Comparison of ENCODE assay signal across 8 cellular contexts in the genomic region with DNA sequence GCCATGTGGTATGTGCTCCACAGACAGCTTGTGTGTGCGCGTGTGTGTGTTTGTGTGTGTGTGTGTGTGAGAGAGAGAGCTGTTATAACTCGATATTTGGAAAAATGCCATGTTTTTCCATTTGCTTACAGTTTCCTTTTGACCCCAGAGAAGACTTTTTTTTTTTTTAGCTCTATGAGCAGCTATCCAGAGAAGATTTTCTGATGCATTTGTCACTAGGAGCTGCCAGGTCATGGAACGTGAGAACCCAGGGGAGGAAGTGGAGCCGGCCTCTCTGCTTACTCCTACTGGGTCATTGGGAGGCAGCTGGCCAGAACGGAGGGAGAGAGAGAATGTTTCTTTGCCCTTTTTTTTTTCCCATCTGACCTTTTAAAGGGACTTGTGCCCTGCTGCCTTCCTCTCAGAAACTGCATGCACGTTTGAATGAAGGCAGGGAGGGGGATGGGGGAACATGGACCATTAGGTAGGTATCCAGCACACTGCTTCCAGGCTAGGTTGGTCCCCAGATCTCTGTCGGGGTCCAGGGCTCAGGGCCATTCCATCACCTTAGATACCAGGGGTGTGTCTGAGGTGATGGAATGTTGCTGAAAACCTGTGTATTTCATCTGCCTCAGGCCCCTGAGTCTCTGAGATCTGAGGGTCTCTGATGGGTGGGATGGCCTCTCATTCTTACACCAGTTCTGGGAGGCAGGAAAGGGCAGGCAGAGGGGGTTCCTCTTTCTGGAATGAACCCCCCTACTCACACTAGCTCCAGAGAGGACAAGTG. TPM values are rescaled to one million over a fixed set of nuclear protein-coding genes. Genes with fewer than 3 reads are reported as not detected.
DNase-seq lines count a peak whose midpoint lies in the region; ATAC-seq and TF ChIP-seq lines count a peak whose summit lies in the region.

No MANE protein-coding gene starts in this region.

- no peaks in the 10 kb centered on the region for H3K4me1 ChIP-seq in CD8-positive, alpha-beta memory T cell (ENCODE audit: insufficient read depth, low read length)
- peaks cover 34% of the 10 kb centered on the region for H3K4me1 ChIP-seq in endodermal cell (ENCODE audit: control insufficient read depth, insufficient read depth, low read length)

- peaks cover 0 to 2% (median 0%) of the 10 kb centered on the region in 3 donors for H3K36me3 Mint-ChIP-seq in CD8-positive, alpha-beta memory T cell
- no peaks in the 10 kb centered on the region for H3K36me3 Mint-ChIP-seq in endodermal cell (ENCODE audit: low read depth)
- no peaks in the 10 kb centered on the region for H3K36me3 Mint-ChIP-seq in nephron (ENCODE audit: low read depth)

- no peaks in the 10 kb centered on the region for H3K4me1 Mint-ChIP-seq in CD8-positive, alpha-beta memory T cell
- H3K4me1 Mint-ChIP-seq in endodermal cell, result peaks cover 60% of the 10 kb centered on the region
- H3K4me1 Mint-ChIP-seq in nephron, result peaks cover 76% of the 10 kb centered on the region

- H3K36me3 ChIP-seq in CD8-positive, alpha-beta memory T cell (ENCODE audit: insufficient read depth, low read length), result no peaks in the 10 kb centered on the region
- H3K36me3 ChIP-seq in endodermal cell (ENCODE audit: control insufficient read depth, insufficient read depth, low read length), result no peaks in the 10 kb centered on the region

- H3K9me3 ChIP-seq in CD8-positive, alpha-beta memory T cell (ENCODE audit: low read length), result no peaks in the 10 kb centered on the region
- H3K9me3 ChIP-seq in endodermal cell (ENCODE audit: control insufficient read depth, low read length), result no peaks in the 10 kb centered on the region

- peak overlapping the region; percentile 9 for H3K27ac ChIP-seq in CD8-positive, alpha-beta memory T cell (ENCODE audit: low read depth, low read length)
- H3K27ac ChIP-seq in endodermal cell (ENCODE audit: low read depth, low read length), result peak overlapping the region; percentile 47

- no peaks in the 10 kb centered on the region for H3K27me3 ChIP-seq in CD8-positive, alpha-beta memory T cell (ENCODE audit: insufficient read depth, low read length, poor library complexity, severe bottlenecking)
- no peaks in the 10 kb centered on the region for H3K27me3 ChIP-seq in endodermal cell (ENCODE audit: control insufficient read depth, insufficient read depth, low read length, poor library complexity, severe bottlenecking)

- TF ChIP-seq CTCF in endodermal cell (conservative IDR thresholded peaks at IDR 0.05) (no peak), nephron (IDR thresholded peaks at IDR 0.05; ENCODE audit: unreplicated experiment in 3 of 3) (no peak)

- CTCF ChIA-PET in CD8-positive, alpha-beta memory T cell (lab: Charles Lee), result no interaction called here

- no peak overlapping the region for H3K9ac ChIP-seq in endodermal cell (ENCODE audit: extremely low read depth, low read length, poor library complexity, severe bottlenecking)

- ATAC-seq in HG03045 (IDR thresholded peaks at IDR 0.05; ENCODE audit: unreplicated experiment) (no peak), HG02870 (IDR thresholded peaks at IDR 0.05; ENCODE audit: unreplicated experiment) (no peak), GM21723 (IDR thresholded peaks at IDR 0.05; ENCODE audit: unreplicated experiment) (no peak)

- H3K27me3 Mint-ChIP-seq in CD8-positive, alpha-beta memory T cell, result peaks cover 18 to 61% of the 10 kb centered on the region in 2 donors
- H3K27me3 Mint-ChIP-seq in endodermal cell (ENCODE audit: insufficient read depth) (no peaks in the 10 kb centered on the region), nephron (ENCODE audit: low read depth) (no peaks in the 10 kb centered on the region)

- H3K9me3 Mint-ChIP-seq in CD8-positive, alpha-beta memory T cell, result no peaks in the 10 kb centered on the region
- no peaks in the 10 kb centered on the region for H3K9me3 Mint-ChIP-seq in endodermal cell
- no peaks in the 10 kb centered on the region for H3K9me3 Mint-ChIP-seq in nephron

- DNase-seq in CD8-positive, alpha-beta memory T cell, result no peak
- DNase-seq in NCI-H1694 treated with DMSO at 0.1 percent for 48 hours (lab: John Stamatoyannopoulos, UW) (peak; percentile 60), endodermal cell (peak; percentile 70), SK-N-DZ (ENCODE audit: low spot score) (no peak)

- no peak overlapping the region for H3K4me3 Mint-ChIP-seq in CD8-positive, alpha-beta memory T cell
- no peak overlapping the region for H3K4me3 Mint-ChIP-seq in endodermal cell
- H3K4me3 Mint-ChIP-seq in nephron, result peak overlapping the region; percentile 12 to 53 (median 53)

- H3K27ac Mint-ChIP-seq in CD8-positive, alpha-beta memory T cell, result no peak overlapping the region
- peak overlapping the region; percentile 89 for H3K27ac Mint-ChIP-seq in endodermal cell
- H3K27ac Mint-ChIP-seq in nephron, result peak overlapping the region; percentile 90 to 93 (median 92)

- no peak overlapping the region for H3K4me3 ChIP-seq in CD8-positive, alpha-beta memory T cell (ENCODE audit: low read length)
- no peak overlapping the region for H3K4me3 ChIP-seq in endodermal cell (ENCODE audit: low read length)

- 26 to 58% methylated on average over 3 to 8 of the region's 8 CpGs for WGBS in endodermal cell (ENCODE audit: insufficient coverage in 1 of 2, insufficient read length in 1 of 2), 2 experiments

- POLR2A ChIA-PET in CD8-positive, alpha-beta memory T cell (lab: Charles Lee), result no interaction called here

RNA-seq across cellular contexts. Expression of a gene that starts 11.2 kb away (rescaled TPM):
- 10 to 100 TPM; 60.4 to 60.6 TPM for total RNA-seq in CD8-positive, alpha-beta memory T cell
- 65.2 TPM for polyA plus RNA-seq in CD8-positive, alpha-beta memory T cell
- 10 to 100 TPM; 53.6 to 58.8 TPM for total RNA-seq in endodermal cell
- 50.7 TPM for polyA plus RNA-seq in endodermal cell (2013, experiment 1 of 2)
- 50.8 TPM for polyA plus RNA-seq in endodermal cell (2013, experiment 2 of 2)
- polyA plus RNA-seq in SK-N-DZ (2014; cell fraction: cytosol; rRNA removed), result 37.9 and 45.6 TPM in 2 replicates
- polyA plus RNA-seq in SK-N-DZ (2014; cell fraction: nucleus; rRNA removed), result 20.9 and 27.9 TPM in 2 replicates

RNA-seq across cellular contexts. Expression of a gene that starts 53.9 kb away (rescaled TPM):
- not detected for total RNA-seq in CD8-positive, alpha-beta memory T cell
- polyA plus RNA-seq in CD8-positive, alpha-beta memory T cell, result 1.3 TPM
- under 1 TPM; 0.44 to 0.64 TPM for total RNA-seq in endodermal cell
- 1.7 TPM for polyA plus RNA-seq in endodermal cell (2013, experiment 1 of 2)
- polyA plus RNA-seq in endodermal cell (2013, experiment 2 of 2), result 1.2 TPM
- not detected in 2 replicates for polyA plus RNA-seq in SK-N-DZ (2014; cell fraction: cytosol; rRNA removed)
- not detected in 2 replicates for polyA plus RNA-seq in SK-N-DZ (2014; cell fraction: nucleus; rRNA removed)

Comparison
In these comparisons a context has a peak if more than half of its experiments do, and no peak if none do; other contexts are left out.
1. DNase-seq: peak in NCI-H1694 treated with DMSO at 0.1 percent for 48 hours (single experiment) and endodermal cell (single experiment); none in CD8-positive, alpha-beta memory T cell (0 of 5) and SK-N-DZ (single experiment).
2. H3K27ac Mint-ChIP-seq: peak in endodermal cell (single experiment) and nephron (3 of 3); none in CD8-positive, alpha-beta memory T cell (0 of 8).
3. H3K4me3 Mint-ChIP-seq: peak in nephron (3 of 3); none in CD8-positive, alpha-beta memory T cell (0 of 7) and endodermal cell (single experiment).